In genomic region chr5:95803271-95804148, GRCh38 we compare ENCODE assay signal across 21 cellular contexts. TPM values are rescaled to one million over a fixed set of nuclear protein-coding genes. Genes with fewer than 3 reads are reported as not detected.
DNase-seq lines count a peak whose midpoint lies in the region; ATAC-seq and TF ChIP-seq lines count a peak whose summit lies in the region.
"Had no signal": no experiment of that assay in that cellular context is flagged by ENCODE, and none has a peak within 500 bp of the region (broad histone marks: within the 10 kb centered on the region; RNA-seq: fewer than 3 reads in every experiment).

No MANE protein-coding gene starts in this region.

- H3K9me3 Mint-ChIP-seq in Calu3 (ENCODE audit: low read depth, unreplicated experiment) (no peaks in the 10 kb centered on the region), endodermal cell (peaks cover 7% of the 10 kb centered on the region)
- H3K9me3 Mint-ChIP-seq: activated T-helper 2 cell treated with anti-CD3 and anti-CD28 coated beads, Interferon-gamma antibody, Interleukin-2, Interleukin-4, amounts not matched to agents 10 μg/mL and 5 μg/mL and 100 μg/mL, durations not matched to agents 14 hours and 24 hours and 36 hours; CD8-positive, alpha-beta T cell; stimulated activated naive CD8-positive, alpha-beta T cell treated with anti-CD3 and anti-CD28 coated beads, Interleukin-15, Interleukin-2, amounts not matched to agents 100 ng/mL and 50 ng/mL, for 24 hours had no signal

- H3K79me2 ChIP-seq in trophoblast cell (ENCODE audit: control insufficient read depth, insufficient read depth, low read length, poor library complexity): no peaks in the 10 kb centered on the region

- H3K36me3 Mint-ChIP-seq in Calu3 (ENCODE audit: insufficient read depth, unreplicated experiment): peaks cover 5% of the 10 kb centered on the region
- H3K36me3 Mint-ChIP-seq in endodermal cell (ENCODE audit: low read depth): peaks cover 19% of the 10 kb centered on the region
- H3K36me3 Mint-ChIP-seq: CD8-positive, alpha-beta T cell had no signal

- H4K91ac ChIP-seq in trophoblast cell (ENCODE audit: low read depth, low read length): no peak overlapping the region

- H3K4ac ChIP-seq in trophoblast cell (ENCODE audit: low read depth, low read length): no peak overlapping the region

- H3K36me3 ChIP-seq in endodermal cell (ENCODE audit: control insufficient read depth, insufficient read depth, low read length): no peaks in the 10 kb centered on the region
- H3K36me3 ChIP-seq in trophoblast cell (ENCODE audit: control insufficient read depth in 1 of 2, insufficient read depth in 2 of 2, low read length in 2 of 2): no peaks in the 10 kb centered on the region
- H3K36me3 ChIP-seq in colonic mucosa: no peaks in the 10 kb centered on the region
- H3K36me3 ChIP-seq: vagina had no signal

- no peaks in the 10 kb centered on the region for H3K27me3 Mint-ChIP-seq in Calu3 (ENCODE audit: unreplicated experiment)
- peaks cover 3% of the 10 kb centered on the region for H3K27me3 Mint-ChIP-seq in endodermal cell (ENCODE audit: insufficient read depth)
- H3K27me3 Mint-ChIP-seq: stimulated activated naive CD8-positive, alpha-beta T cell treated with anti-CD3 and anti-CD28 coated beads, Interleukin-15, Interleukin-2, amounts not matched to agents 100 ng/mL and 50 ng/mL, for 24 hours had no signal

- ATAC-seq in GM21526 (IDR thresholded peaks at IDR 0.05; ENCODE audit: low FRiP score, unreplicated experiment) (no peak), SK-N-SH treated with all-trans-retinoic acid at 6 μM for 48 hours (no peak)
- ATAC-seq: activated CD4-positive, CD25-positive, alpha-beta regulatory T cell treated with anti-CD3 and anti-CD28 coated beads, Interleukin-2, amount 50 U/mL, for 24 hours; CD8-positive, alpha-beta T cell; GM12878 had no signal

- peaks cover 12% of the 10 kb centered on the region for H3K9me3 ChIP-seq in endodermal cell (ENCODE audit: control insufficient read depth, low read length)
- no peaks in the 10 kb centered on the region for H3K9me3 ChIP-seq in trophoblast cell (ENCODE audit: insufficient read depth, low read depth, low read length)
- H3K9me3 ChIP-seq in colonic mucosa: no peaks in the 10 kb centered on the region
- H3K9me3 ChIP-seq: vagina had no signal

- CTCF ChIA-PET in Calu3 (lab: Charles Lee): interaction anchor here (1.2 to 1.8 kb wide), 2 partner anchors 20 to 22 kb away, joined by 4 to 9 read pairs; partner anchors contain the start of gene GLRX

- H3K79me1 ChIP-seq in trophoblast cell (ENCODE audit: low read length): peaks cover 7% of the 10 kb centered on the region

- peak overlapping the region; percentile 32 for H3K27ac Mint-ChIP-seq in Calu3 (ENCODE audit: unreplicated experiment)
- no peak overlapping the region for H3K27ac Mint-ChIP-seq in endodermal cell
- H3K27ac Mint-ChIP-seq: activated T-helper 2 cell treated with anti-CD3 and anti-CD28 coated beads, Interferon-gamma antibody, Interleukin-2, Interleukin-4, amounts not matched to agents 10 μg/mL and 5 μg/mL and 100 μg/mL, durations not matched to agents 14 hours and 24 hours and 36 hours; CD8-positive, alpha-beta T cell; T-helper 2 cell treated with Interferon-gamma antibody and Interleukin-4, amounts not matched to agents 5 μg/mL and 100 μg/mL, for 36 hours had no signal

- TF ChIP-seq CTCF in Calu3 (IDR thresholded peaks at IDR 0.05; ENCODE audit: unreplicated experiment) (no peak), endodermal cell (conservative IDR thresholded peaks at IDR 0.05) (no peak), colonic mucosa (IDR thresholded peaks at IDR 0.05) (no peak)

- no peak overlapping the region for H3K4me2 ChIP-seq in trophoblast cell (ENCODE audit: low read length)

- no peak overlapping the region for H3K18ac ChIP-seq in trophoblast cell (ENCODE audit: low read length)

- DNase-seq in Calu3 (peak; percentile 32), endodermal cell (peak; percentile 26), kidney glomerular epithelial cell (lab: John Stamatoyannopoulos, UW) (peak; percentile 55), trophoblast cell (peak in 1 of 2 donors; percentile 31), colonic mucosa (no peak), NCI-H2107 treated with DMSO at 0.1 percent for 48 hours (lab: John Stamatoyannopoulos, UW; ENCODE audit: unreplicated experiment) (no peak)
- DNase-seq: CD8-positive, alpha-beta T cell; cerebellar nuclear complex; Kasumi-1; NCI-H1436; NCI-H446; SIG-M5; stimulated activated CD4-positive, alpha-beta T cell treated with anti-CD3 and anti-CD28 coated beads, Interleukin-15, amount 100 ng/mL, for 24 hours had no signal

- H3K4me1 Mint-ChIP-seq in Calu3 (ENCODE audit: low read depth, unreplicated experiment) (peaks cover 51% of the 10 kb centered on the region), endodermal cell (peaks cover 10% of the 10 kb centered on the region)

- no peak overlapping the region for H4K12ac ChIP-seq in trophoblast cell (ENCODE audit: low read depth, low read length)

- H3K27ac ChIP-seq in endodermal cell (ENCODE audit: low read depth, low read length) (no peak overlapping the region), trophoblast cell (ENCODE audit: low read depth, low read length) (peak overlapping the region; percentile 10), colonic mucosa (no peak overlapping the region)
- H3K27ac ChIP-seq: vagina had no signal

- WGBS in endodermal cell (ENCODE audit: insufficient coverage in 1 of 2, insufficient read length in 1 of 2), 2 experiments: 89 to 92% methylated on average over 5 to 6 of the region's 6 CpGs
- WGBS in trophoblast cell (ENCODE audit: extremely low coverage, insufficient coverage, insufficient read length): no CpG with 5 or more reads among the region's 6 CpGs

- peak overlapping the region; percentile 7 for H2BK120ac ChIP-seq in trophoblast cell (ENCODE audit: insufficient read depth, low read length, poor library complexity)

- BruUV-seq in Calu3 (replicated peaks; lab: Mats Ljungman, UMichigan): no TSS peak

- no peak overlapping the region for H3K4me3 ChIP-seq in endodermal cell (ENCODE audit: low read length)
- H3K4me3 ChIP-seq in trophoblast cell (ENCODE audit: low read depth, low read length): no peak overlapping the region
- no peak overlapping the region for H3K4me3 ChIP-seq in colonic mucosa
- H3K4me3 ChIP-seq: GM12878, vagina had no signal

- no peak overlapping the region for H4K8ac ChIP-seq in trophoblast cell (ENCODE audit: low read depth, low read length)

- H3K27me3 ChIP-seq in endodermal cell (ENCODE audit: control insufficient read depth, insufficient read depth, low read length, poor library complexity, severe bottlenecking): no peaks in the 10 kb centered on the region
- H3K27me3 ChIP-seq in trophoblast cell (ENCODE audit: insufficient read depth, low read length): no peaks in the 10 kb centered on the region
- H3K27me3 ChIP-seq in colonic mucosa: no peaks in the 10 kb centered on the region
- H3K27me3 ChIP-seq: vagina had no signal

- peaks cover 5% of the 10 kb centered on the region for H3K4me1 ChIP-seq in endodermal cell (ENCODE audit: control insufficient read depth, insufficient read depth, low read length)
- peaks cover 12 to 15% of the 10 kb centered on the region in 2 experiments for H3K4me1 ChIP-seq in trophoblast cell (ENCODE audit: control insufficient read depth in 1 of 2, insufficient read depth in 2 of 2, low read length in 2 of 2)
- peaks cover 9% of the 10 kb centered on the region for H3K4me1 ChIP-seq in colonic mucosa

- H2AFZ ChIP-seq in trophoblast cell (ENCODE audit: insufficient read depth, low read length, poor library complexity): no peak overlapping the region

- H3K9ac ChIP-seq in endodermal cell (ENCODE audit: extremely low read depth, low read length, poor library complexity, severe bottlenecking) (no peak overlapping the region), trophoblast cell (ENCODE audit: low read length) (no peak overlapping the region), colonic mucosa (ENCODE audit: low read depth in 2 of 2, low read length in 2 of 2) (no peak overlapping the region)

- H3K14ac ChIP-seq in trophoblast cell (ENCODE audit: low read length): peak overlapping the region; percentile 87

- no peak overlapping the region for H3K23ac ChIP-seq in trophoblast cell (ENCODE audit: low read length)

- H2BK5ac ChIP-seq in trophoblast cell (ENCODE audit: low read depth, low read length, poor library complexity): no peak overlapping the region

- H3K4me3 Mint-ChIP-seq in Calu3 (ENCODE audit: low read depth, unreplicated experiment) (no peak overlapping the region), endodermal cell (no peak overlapping the region)
- H3K4me3 Mint-ChIP-seq: CD8-positive, alpha-beta T cell; stimulated activated naive CD8-positive, alpha-beta T cell treated with anti-CD3 and anti-CD28 coated beads, Interleukin-15, Interleukin-2, amounts not matched to agents 100 ng/mL and 50 ng/mL, for 24 hours; T-helper 2 cell treated with Interferon-gamma antibody and Interleukin-4, amounts not matched to agents 5 μg/mL and 100 μg/mL, for 36 hours had no signal

- no peak overlapping the region for H2AK5ac ChIP-seq in trophoblast cell (ENCODE audit: low read length)

- intact Hi-C loops in Calu3 (cut with micrococcal nuclease; ENCODE audit: unreplicated experiment): loop anchor here (5.0 kb wide), 1 partner anchor 34 kb away; no protein-coding TSS in a partner anchor
- intact Hi-C loops in colonic mucosa (cut with DNase I): no loop called here

- H2BK12ac ChIP-seq in trophoblast cell (ENCODE audit: low read length): peak overlapping the region; percentile 93

RNA-seq across cellular contexts. Expression of gene GLRX, which starts 19.0 kb away (rescaled TPM):
- total RNA-seq in Calu3 (2022) (27.9 and 33.7 TPM in 2 replicates), endodermal cell (10 to 100 TPM; 18.9 to 26.3 TPM), colonic mucosa (10 to 100 TPM; 52.8 to 89.6 TPM)
- 33.6 TPM for polyA plus RNA-seq in endodermal cell (2013, experiment 1 of 2)
- polyA plus RNA-seq in endodermal cell (2013, experiment 2 of 2): 34.9 TPM
- polyA plus RNA-seq in trophoblast cell (2013): 63.7 and 67.6 TPM in 2 replicates

Comparison
In these comparisons a context has a peak if more than half of its experiments do, and no peak if none do; other contexts are left out.
1. DNase-seq: peak in Calu3 (single experiment), endodermal cell (single experiment) and kidney glomerular epithelial cell (single experiment); none in colonic mucosa (single experiment) and NCI-H2107 treated with DMSO at 0.1 percent for 48 hours (single experiment).